15 cellular contexts compared by ENCODE assay signal in the genomic region with DNA sequence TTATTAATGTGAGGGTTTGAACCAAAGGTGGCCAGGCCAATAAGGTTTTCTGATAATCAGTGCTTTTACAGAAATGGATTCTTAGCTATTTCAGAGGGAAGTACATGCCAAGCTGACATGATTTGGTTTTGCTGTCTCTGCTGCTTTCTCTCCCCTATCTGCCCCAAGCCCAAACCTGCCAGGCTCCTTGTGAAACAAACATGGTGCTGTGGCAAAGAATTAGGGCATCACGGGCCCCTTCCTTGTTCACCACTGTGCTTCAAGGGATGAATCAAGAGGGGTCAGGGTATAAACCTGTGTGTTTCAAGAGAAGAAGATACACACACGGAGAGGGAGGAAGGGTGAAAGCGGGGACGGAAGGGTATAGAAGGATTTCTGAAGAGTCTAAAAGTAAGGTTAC. TPM values are rescaled to one million over a fixed set of nuclear protein-coding genes. Genes with fewer than 3 reads are reported as not detected.
DNase-seq lines count a peak whose midpoint lies in the region; ATAC-seq and TF ChIP-seq lines count a peak whose summit lies in the region.
"Had no signal": no experiment of that assay in that cellular context is flagged by ENCODE, and none has a peak within 500 bp of the region (broad histone marks: within the 10 kb centered on the region; RNA-seq: fewer than 3 reads in every experiment).

No MANE protein-coding gene starts in this region.

- H4K20me1 ChIP-seq in mammary epithelial cell (ENCODE audit: insufficient read depth, low read length) = no peaks in the 10 kb centered on the region

- H3K27me3 Mint-ChIP-seq in CD14-positive monocyte (ENCODE audit: low read depth in 3 of 3) (peaks cover 0 to 2% (median 0%) of the 10 kb centered on the region in 3 donors), IgD-negative memory B cell (no peaks in the 10 kb centered on the region)
- H3K27me3 Mint-ChIP-seq in natural killer cell treated with Interleukin-12 subunit alpha and Interleukin-12 subunit beta and Interleukin-15 and Interleukin-18, amount 100 ng/mL, for 72 hours = no peaks in the 10 kb centered on the region
- H3K27me3 Mint-ChIP-seq: CD4-positive, alpha-beta T cell had no signal

- TF ChIP-seq CTCF in CD14-positive monocyte (IDR thresholded peaks at IDR 0.05) (no peak), mammary epithelial cell (conservative IDR thresholded peaks at IDR 0.05 in 1 of 2, IDR thresholded peaks at IDR 0.05 in 1 of 2; ENCODE audit: extremely low read depth in 1 of 2, insufficient read depth in 1 of 2, low read depth in 1 of 2, low read length in 2 of 2) (no peak), Peyer's patch (IDR thresholded peaks at IDR 0.05) (no peak)

- peaks cover 28% of the 10 kb centered on the region for H3K4me1 ChIP-seq in mammary epithelial cell (ENCODE audit: insufficient read depth, low read length)
- no peaks in the 10 kb centered on the region for H3K4me1 ChIP-seq in Peyer's patch
- H3K4me1 ChIP-seq: SJSA1 had no signal

- H3K36me3 Mint-ChIP-seq in CD14-positive monocyte (peaks cover 67 to 86% of the 10 kb centered on the region in 2 donors), IgD-negative memory B cell (peaks cover 8% of the 10 kb centered on the region)
- peaks cover 13% of the 10 kb centered on the region for H3K36me3 Mint-ChIP-seq in natural killer cell treated with Interleukin-12 subunit alpha and Interleukin-12 subunit beta and Interleukin-15 and Interleukin-18, amount 100 ng/mL, for 72 hours

- H3K4me1 Mint-ChIP-seq in CD14-positive monocyte (peaks cover 14% of the 10 kb centered on the region), IgD-negative memory B cell (peaks cover 19 to 37% (median 23%) of the 10 kb centered on the region in 3 donors)
- H3K4me1 Mint-ChIP-seq in natural killer cell treated with Interleukin-12 subunit alpha and Interleukin-12 subunit beta and Interleukin-15 and Interleukin-18, amount 100 ng/mL, for 72 hours (ENCODE audit: low read depth in 2 of 2) = peaks cover 28 to 40% of the 10 kb centered on the region in 2 donors

- H3K4me3 Mint-ChIP-seq in CD14-positive monocyte (peak overlapping the region in 1 of 2 donors; percentile 7), IgD-negative memory B cell (peak overlapping the region in 2 of 4 donors; percentile 34 to 56)
- no peak overlapping the region for H3K4me3 Mint-ChIP-seq in natural killer cell treated with Interleukin-12 subunit alpha and Interleukin-12 subunit beta and Interleukin-15 and Interleukin-18, amount 100 ng/mL, for 72 hours
- H3K4me3 Mint-ChIP-seq: CD4-positive, alpha-beta T cell had no signal

- ATAC-seq in natural killer cell treated with Interleukin-12 subunit alpha and Interleukin-12 subunit beta and Interleukin-15 and Interleukin-18, amount 100 ng/mL, for 72 hours = no peak

- intact Hi-C loops in CD14-positive monocyte (cut with micrococcal nuclease) (no loop called here), mammary epithelial cell (cut with micrococcal nuclease) (loop anchor here (5.0 kb wide), 1 partner anchor 44 kb away; no protein-coding TSS in a partner anchor)

- no TSS peak for BruUV-seq in mammary epithelial cell (replicated peaks; lab: Mats Ljungman, UMichigan)

- no peak overlapping the region for H3K9ac ChIP-seq in mammary epithelial cell (ENCODE audit: insufficient read depth, low read length)

- H3K79me2 ChIP-seq in mammary epithelial cell (ENCODE audit: insufficient read depth, low read length) = peaks cover 39% of the 10 kb centered on the region

- dilution Hi-C loops in mammary epithelial cell (cut with HindIII; ENCODE audit: low sequenced_read_pairs) = no loop called here

- peak overlapping the region; percentile 44 for H3K4me2 ChIP-seq in mammary epithelial cell (ENCODE audit: insufficient read depth, low read depth, low read length)

- H3K27ac ChIP-seq in mammary epithelial cell (ENCODE audit: insufficient read depth, low read depth, low read length) = peak overlapping the region; percentile 76
- H3K27ac ChIP-seq in Peyer's patch = no peak overlapping the region
- H3K27ac ChIP-seq: SJSA1 had no signal

- TF ChIP-seq POLR2A in Peyer's patch (IDR thresholded peaks at IDR 0.05) = no peak

- in situ Hi-C loops in mammary epithelial cell (cut with MboI; ENCODE audit: low sequenced_read_pairs in 2 of 2) = no loop called here

- H3K9me3 ChIP-seq in mammary epithelial cell (replicated peaks; ENCODE audit: insufficient read depth, low read length) = no peaks in the 10 kb centered on the region
- no peaks in the 10 kb centered on the region for H3K9me3 ChIP-seq in Peyer's patch
- H3K9me3 ChIP-seq: HAP-1, SJSA1 had no signal

- no peaks in the 10 kb centered on the region for H3K9me3 Mint-ChIP-seq in CD14-positive monocyte
- H3K9me3 Mint-ChIP-seq in IgD-negative memory B cell = no peaks in the 10 kb centered on the region
- H3K9me3 Mint-ChIP-seq in natural killer cell treated with Interleukin-12 subunit alpha and Interleukin-12 subunit beta and Interleukin-15 and Interleukin-18, amount 100 ng/mL, for 72 hours = no peaks in the 10 kb centered on the region
- H3K9me3 Mint-ChIP-seq: CD4-positive, alpha-beta T cell had no signal

- H3K4me3 ChIP-seq in mammary epithelial cell (replicated peaks in 1 of 3; ENCODE audit: insufficient read depth in 1 of 3, low read depth in 2 of 3, low read length in 3 of 3) (no peak overlapping the region), Peyer's patch (no peak overlapping the region)
- H3K4me3 ChIP-seq: HAP-1, SJSA1 had no signal

- no peak overlapping the region for H2AFZ ChIP-seq in mammary epithelial cell (ENCODE audit: low read depth, low read length)

- DNase-seq in CD14-positive monocyte (ENCODE audit: low spot score) (no peak), mammary epithelial cell (no peak), NCI-H187 treated with DMSO at 0.1 percent for 48 hours (lab: John Stamatoyannopoulos, UW) (no peak), HPDE6-E6E7 (ENCODE audit: extremely low spot score) (no peak), Peyer's patch (no peak), NCI-H510A (lab: John Stamatoyannopoulos, UW) (no peak)
- no peak for DNase-seq in natural killer cell treated with Interleukin-12 subunit alpha and Interleukin-12 subunit beta and Interleukin-15 and Interleukin-18, amount 100 ng/mL, for 72 hours (ENCODE audit: low spot score)
- DNase-seq: activated CD4-positive, alpha-beta T cell treated with anti-CD3 and anti-CD28 coated beads for 1 hour; activated gamma-delta T cell treated with Interleukin-2 at 50 U/mL for 16 hours; CD4-positive, alpha-beta T cell; NCI-H1092 treated with DMSO at 0.1 percent for 48 hours; NCI-H526 treated with DMSO at 0.1 percent for 48 hours had no signal

- CTCF ChIA-PET in mammary epithelial cell (lab: Charles Lee; ENCODE audit: low non-redundant PET) = no interaction called here

- H3K27me3 ChIP-seq in mammary epithelial cell (ENCODE audit: insufficient read depth, low read length) (no peaks in the 10 kb centered on the region), Peyer's patch (no peaks in the 10 kb centered on the region)
- H3K27me3 ChIP-seq: SJSA1 had no signal

- peaks cover 6% of the 10 kb centered on the region for H3K36me3 ChIP-seq in mammary epithelial cell (ENCODE audit: insufficient read depth, low read length)
- peaks cover 0 to 62% (median 0%) of the 10 kb centered on the region in 3 donors for H3K36me3 ChIP-seq in Peyer's patch
- H3K36me3 ChIP-seq: SJSA1 had no signal

- WGBS in mammary epithelial cell (ENCODE audit: low coverage, missing lambda C conversion rate) = 88% methylated on average over 4 of the region's 4 CpGs

- H3K27ac Mint-ChIP-seq in CD14-positive monocyte = peak overlapping the region in 6 of 7 donors; percentile 61 to 78 (median 70)
- H3K27ac Mint-ChIP-seq in IgD-negative memory B cell = peak overlapping the region; percentile 76 to 93 (median 78)
- H3K27ac Mint-ChIP-seq in natural killer cell treated with Interleukin-12 subunit alpha and Interleukin-12 subunit beta and Interleukin-15 and Interleukin-18, amount 100 ng/mL, for 72 hours = peak overlapping the region; percentile 68 to 83

RNA-seq across cellular contexts. Expression of a gene that starts 41.3 kb away (rescaled TPM):
- polyA plus RNA-seq in CD14-positive monocyte (10 to 100 TPM; 19.3 to 21.7 TPM), IgD-negative memory B cell (19.3 TPM), mammary epithelial cell (11.3 TPM)
- total RNA-seq in mammary epithelial cell (10 to 100 TPM; 18.0 to 28.3 TPM), Peyer's patch (10 to 100 TPM in 3 of 4 donors, 1 to 10 TPM in 1; 9.3 to 17.3 (median 10.9) TPM)
- polyA minus RNA-seq in mammary epithelial cell = 15.8 TPM
- total RNA-seq in natural killer cell treated with Interleukin-12 subunit alpha and Interleukin-12 subunit beta and Interleukin-15 and Interleukin-18, amount 100 ng/mL, for 72 hours = 10 to 100 TPM; 22.5 to 22.7 TPM

RNA-seq across cellular contexts. Expression of a gene that starts 49.3 kb away (rescaled TPM):
- polyA plus RNA-seq in CD14-positive monocyte (10 to 100 TPM; 27.6 to 38.6 TPM), IgD-negative memory B cell (55.1 TPM), mammary epithelial cell (69.9 TPM)
- total RNA-seq in mammary epithelial cell (100 to 1,000 TPM in 1 of 2 donors, 10 to 100 TPM in 1; 82.2 to 135 TPM), Peyer's patch (10 to 100 TPM; 26.4 to 65.3 (median 44.1) TPM)
- 212 TPM for polyA minus RNA-seq in mammary epithelial cell
- total RNA-seq in natural killer cell treated with Interleukin-12 subunit alpha and Interleukin-12 subunit beta and Interleukin-15 and Interleukin-18, amount 100 ng/mL, for 72 hours = 10 to 100 TPM; 51.4 to 90.6 TPM
